17 cellular contexts compared by ENCODE assay signal in genomic region chr11:34316347-34317037, GRCh38. TPM values are rescaled to one million over a fixed set of nuclear protein-coding genes. Genes with fewer than 3 reads are reported as not detected.
DNase-seq lines count a peak whose midpoint lies in the region; ATAC-seq and TF ChIP-seq lines count a peak whose summit lies in the region.
"Had no signal": no experiment of that assay in that cellular context is flagged by ENCODE, and none has a peak within 500 bp of the region (broad histone marks: within the 10 kb centered on the region; RNA-seq: fewer than 3 reads in every experiment).

No MANE protein-coding gene starts in this region.

- in situ Hi-C loops in SK-MEL-5 (cut with HindIII; ENCODE audit: low pct_unique_long_range_greater_than_20kb, low sequenced_read_pairs), result loop anchor here (5.0 kb wide), 1 partner anchor 36 kb away; no protein-coding TSS in a partner anchor
- in situ Hi-C loops in gastrocnemius medialis (cut with MboI; ENCODE audit: low sequenced_read_pairs in 4 of 4), result no loop called here

- H3K9me3 ChIP-seq in heart left ventricle, result no peaks in the 10 kb centered on the region
- H3K9me3 ChIP-seq in psoas muscle, result no peaks in the 10 kb centered on the region
- no peaks in the 10 kb centered on the region for H3K9me3 ChIP-seq in gastrocnemius medialis
- H3K9me3 ChIP-seq: colonic mucosa, transverse colon had no signal

- H3K27ac ChIP-seq in heart left ventricle (peak overlapping the region in 1 of 12 donors; percentile 39), psoas muscle (peak overlapping the region; percentile 62), gastrocnemius medialis (no peak overlapping the region)
- H3K27ac ChIP-seq: colonic mucosa, transverse colon had no signal

- peak; percentile 11 for DNase-seq in EL
- peak; percentile 97 for DNase-seq in SK-MEL-5 (ENCODE audit: low read depth, low spot score)
- DNase-seq in heart left ventricle, result no peak
- no peak for DNase-seq in psoas muscle
- DNase-seq in gastrocnemius medialis, result no peak
- DNase-seq in H7, result no peak
- DNase-seq in activated T-helper 2 cell treated with anti-CD3 and anti-CD28 coated beads, Interferon-gamma antibody, Interleukin-2, Interleukin-4, amounts not matched to agents 10 μg/mL and 5 μg/mL and 100 μg/mL, durations not matched to agents 14 hours and 24 hours and 36 hours (ENCODE audit: low spot score), result no peak
- DNase-seq: colonic mucosa, DMS79 treated with DMSO at 0.1 percent for 48 hours, erythroblast, NCI-H1417, NCI-H345, occipital lobe, transverse colon had no signal

- H3K36me3 Mint-ChIP-seq in activated T-helper 2 cell treated with anti-CD3 and anti-CD28 coated beads, Interferon-gamma antibody, Interleukin-2, Interleukin-4, amounts not matched to agents 10 μg/mL and 5 μg/mL and 100 μg/mL, durations not matched to agents 14 hours and 24 hours and 36 hours (ENCODE audit: low read depth), result no peaks in the 10 kb centered on the region
- H3K36me3 Mint-ChIP-seq: WTC11 had no signal

- H3K4me1 ChIP-seq in heart left ventricle (peaks cover 0 to 64% (median 29%) of the 10 kb centered on the region in 12 donors), psoas muscle (peaks cover 80% of the 10 kb centered on the region), gastrocnemius medialis (peaks cover 51 to 64% of the 10 kb centered on the region in 2 donors)

- peaks cover 31% of the 10 kb centered on the region for H3K4me1 Mint-ChIP-seq in activated T-helper 2 cell treated with anti-CD3 and anti-CD28 coated beads, Interferon-gamma antibody, Interleukin-2, Interleukin-4, amounts not matched to agents 10 μg/mL and 5 μg/mL and 100 μg/mL, durations not matched to agents 14 hours and 24 hours and 36 hours (ENCODE audit: low read depth)

- no peak overlapping the region for H3K4me3 ChIP-seq in heart left ventricle
- H3K4me3 ChIP-seq in psoas muscle, result no peak overlapping the region
- H3K4me3 ChIP-seq in gastrocnemius medialis, result no peak overlapping the region
- no peak overlapping the region for H3K4me3 ChIP-seq in H7 (ENCODE audit: insufficient read depth, low read depth, low read length)
- H3K4me3 ChIP-seq: colonic mucosa, lung, transverse colon had no signal

- H3K9me3 Mint-ChIP-seq in activated T-helper 2 cell treated with anti-CD3 and anti-CD28 coated beads, Interferon-gamma antibody, Interleukin-2, Interleukin-4, amounts not matched to agents 10 μg/mL and 5 μg/mL and 100 μg/mL, durations not matched to agents 14 hours and 24 hours and 36 hours, result no peaks in the 10 kb centered on the region
- H3K9me3 Mint-ChIP-seq: WTC11 had no signal

- H3K4me3 Mint-ChIP-seq in activated T-helper 2 cell treated with anti-CD3 and anti-CD28 coated beads, Interferon-gamma antibody, Interleukin-2, Interleukin-4, amounts not matched to agents 10 μg/mL and 5 μg/mL and 100 μg/mL, durations not matched to agents 14 hours and 24 hours and 36 hours (ENCODE audit: low read depth), result no peak overlapping the region
- H3K4me3 Mint-ChIP-seq: WTC11 had no signal

- H3K36me3 ChIP-seq in heart left ventricle (no peaks in the 10 kb centered on the region), psoas muscle (ENCODE audit: insufficient read depth in 1 of 2, low read depth in 1 of 2) (no peaks in the 10 kb centered on the region), gastrocnemius medialis (no peaks in the 10 kb centered on the region), H7 (replicated peaks; ENCODE audit: control insufficient read depth, insufficient read depth, low read length) (no peaks in the 10 kb centered on the region)
- H3K36me3 ChIP-seq: colonic mucosa, transverse colon had no signal

- TF ChIP-seq CTCF in heart left ventricle (IDR thresholded peaks at IDR 0.05) (no peak), psoas muscle (IDR thresholded peaks at IDR 0.05) (no peak), gastrocnemius medialis (IDR thresholded peaks at IDR 0.05 in 4 of 5, conservative IDR thresholded peaks at IDR 0.05 in 1 of 5) (no peak)

- no peak for TF ChIP-seq POLR2A in heart left ventricle (IDR thresholded peaks at IDR 0.05)
- no peak for TF ChIP-seq POLR2A in gastrocnemius medialis (IDR thresholded peaks at IDR 0.05)

- H3K27me3 ChIP-seq in heart left ventricle (no peaks in the 10 kb centered on the region), psoas muscle (ENCODE audit: insufficient read depth in 3 of 3, low read length in 2 of 3) (no peaks in the 10 kb centered on the region), gastrocnemius medialis (no peaks in the 10 kb centered on the region), H7 (ENCODE audit: control insufficient read depth, insufficient read depth, low read length) (no peaks in the 10 kb centered on the region)
- H3K27me3 ChIP-seq: colonic mucosa, transverse colon had no signal

- no peak overlapping the region for H3K27ac Mint-ChIP-seq in activated T-helper 2 cell treated with anti-CD3 and anti-CD28 coated beads, Interferon-gamma antibody, Interleukin-2, Interleukin-4, amounts not matched to agents 10 μg/mL and 5 μg/mL and 100 μg/mL, durations not matched to agents 14 hours and 24 hours and 36 hours

- 42 to 52% (median 48%) methylated on average over 8 of the region's 8 CpGs for WGBS in heart left ventricle, 4 donors
- 41 to 67% (median 49%) methylated on average over 8 of the region's 8 CpGs for WGBS in psoas muscle, 3 donors

- ATAC-seq in heart left ventricle, result peak; percentile 31 to 58 (median 52)
- ATAC-seq in psoas muscle, result peak in 1 of 4 donors; percentile 5
- no peak for ATAC-seq in gastrocnemius medialis
- ATAC-seq in GM21526 (IDR thresholded peaks at IDR 0.05; ENCODE audit: low FRiP score, unreplicated experiment), result no peak
- ATAC-seq: WTC11 had no signal

- intact Hi-C loops in heart left ventricle (cut with DNase I), result no loop called here
- intact Hi-C loops in psoas muscle (cut with DNase I), result loop anchor here in 1 of 2 donors (2.0 kb wide), 1 partner anchor 32 kb away; no protein-coding TSS in a partner anchor
- intact Hi-C loops in gastrocnemius medialis (cut with DNase I; ENCODE audit: low total_unique reads), result no loop called here
- intact Hi-C loops in activated T-helper 2 cell treated with anti-CD3 and anti-CD28 coated beads, Interferon-gamma antibody, Interleukin-2, Interleukin-4, amounts not matched to agents 10 μg/mL and 5 μg/mL and 100 μg/mL, durations not matched to agents 14 hours and 24 hours and 36 hours (cut with micrococcal nuclease), result no loop called here

- H3K27me3 Mint-ChIP-seq in activated T-helper 2 cell treated with anti-CD3 and anti-CD28 coated beads, Interferon-gamma antibody, Interleukin-2, Interleukin-4, amounts not matched to agents 10 μg/mL and 5 μg/mL and 100 μg/mL, durations not matched to agents 14 hours and 24 hours and 36 hours (ENCODE audit: low read depth), result no peaks in the 10 kb centered on the region

RNA-seq across cellular contexts. Expression of gene ABTB2, which starts 41.3 kb away (rescaled TPM):
- total RNA-seq in SK-MEL-5 (2014; rRNA removed; shearing (Covaris generic)), result 3.3 and 4.2 TPM in 2 replicates
- polyA plus RNA-seq in SK-MEL-5 (2015; cell fraction: cytosol; rRNA removed), result 26.9 and 31.5 TPM in 2 replicates
- 19.4 and 21.6 TPM in 2 replicates for polyA plus RNA-seq in SK-MEL-5 (2015; cell fraction: nucleus; rRNA removed)
- total RNA-seq in heart left ventricle (10 to 100 TPM in 6 of 9 donors, 1 to 10 TPM in 3; 9.0 to 26.3 (median 12.5) TPM), psoas muscle (10 to 100 TPM; 11.9 to 24.7 (median 20.0) TPM), gastrocnemius medialis (10 to 100 TPM in 2 of 4 donors, 1 to 10 TPM in 2; 8.8 to 30.7 (median 12.2) TPM)
- polyA plus RNA-seq in heart left ventricle (10 to 100 TPM in 1 of 2 donors, 1 to 10 TPM in 1; 3.3 to 27.1 TPM), psoas muscle (10 to 100 TPM in 1 of 3 donors, 1 to 10 TPM in 2; 4.5 to 21.1 (median 8.0) TPM)
- 9.3 and 12.2 TPM in 2 replicates for total RNA-seq in H7 (2014; rRNA removed; shearing (Covaris generic))
- 32.9 and 33.1 TPM in 2 replicates for total RNA-seq in activated T-helper 2 cell treated with anti-CD3 and anti-CD28 coated beads, Interferon-gamma antibody, Interleukin-2, Interleukin-4, amounts not matched to agents 10 μg/mL and 5 μg/mL and 100 μg/mL, durations not matched to agents 14 hours and 24 hours and 36 hours

Comparison
In these comparisons a context has a peak if more than half of its experiments do, and no peak if none do; other contexts are left out.
1. DNase-seq: peak in EL (single experiment) and SK-MEL-5 (single experiment); none in heart left ventricle (0 of 5), psoas muscle (0 of 2), gastrocnemius medialis (0 of 2), H7 (single experiment) and activated T-helper 2 cell treated with anti-CD3 and anti-CD28 coated beads, Interferon-gamma antibody, Interleukin-2, Interleukin-4, amounts not matched to agents 10 μg/mL and 5 μg/mL and 100 μg/mL, durations not matched to agents 14 hours and 24 hours and 36 hours (single experiment).
2. ATAC-seq: peak in heart left ventricle (4 of 4); none in gastrocnemius medialis (0 of 2) and GM21526 (single experiment).